10 cellular contexts compared by ENCODE assay signal in the genomic region with DNA sequence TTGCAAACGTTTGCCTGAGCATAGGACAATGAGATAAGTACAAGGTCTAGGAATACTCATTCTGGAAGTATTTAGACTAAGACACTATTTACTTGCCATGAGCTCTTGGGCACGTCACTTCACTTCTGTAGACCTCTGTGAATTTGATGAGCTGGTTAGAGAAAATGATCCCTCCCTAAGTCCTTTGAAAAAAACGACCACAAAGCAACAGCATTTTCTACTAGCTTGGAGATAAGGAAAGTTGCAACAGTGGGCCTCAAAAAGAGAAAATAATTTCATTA. TPM values are rescaled to one million over a fixed set of nuclear protein-coding genes. Genes with fewer than 3 reads are reported as not detected.
DNase-seq lines count a peak whose midpoint lies in the region; ATAC-seq and TF ChIP-seq lines count a peak whose summit lies in the region.
"Had no signal": no experiment of that assay in that cellular context is flagged by ENCODE, and none has a peak within 500 bp of the region (broad histone marks: within the 10 kb centered on the region; RNA-seq: fewer than 3 reads in every experiment).

No MANE protein-coding gene starts in this region.

- TF ChIP-seq CTCF in mesothelial cell of epicardium (IDR thresholded peaks at IDR 0.05; ENCODE audit: unreplicated experiment) (no peak), upper lobe of right lung (IDR thresholded peaks at IDR 0.05) (no peak)

- WGBS in ectodermal cell, 2 experiments, result 0 to 51% methylated on average over 1 to 3 of the region's 3 CpGs

- peaks cover 5% of the 10 kb centered on the region for H3K4me1 Mint-ChIP-seq in T-helper 2 cell treated with Interferon-gamma antibody and Interleukin-4, amounts not matched to agents 5 μg/mL and 100 μg/mL, for 36 hours (ENCODE audit: low read depth)
- peaks cover 44% of the 10 kb centered on the region for H3K4me1 Mint-ChIP-seq in mesothelial cell of epicardium

- H3K36me3 ChIP-seq in ectodermal cell (ENCODE audit: control insufficient read depth, insufficient read depth, low read length) (no peaks in the 10 kb centered on the region), upper lobe of right lung (no peaks in the 10 kb centered on the region)

- H3K27ac Mint-ChIP-seq in T-helper 2 cell treated with Interferon-gamma antibody and Interleukin-4, amounts not matched to agents 5 μg/mL and 100 μg/mL, for 36 hours, result no peak overlapping the region
- peak overlapping the region; percentile 90 for H3K27ac Mint-ChIP-seq in mesothelial cell of epicardium
- H3K27ac Mint-ChIP-seq: activated naive CD8-positive, alpha-beta T cell had no signal

- H3K27me3 Mint-ChIP-seq in T-helper 2 cell treated with Interferon-gamma antibody and Interleukin-4, amounts not matched to agents 5 μg/mL and 100 μg/mL, for 36 hours (ENCODE audit: low read depth), result peaks cover 24% of the 10 kb centered on the region
- H3K27me3 Mint-ChIP-seq in mesothelial cell of epicardium (ENCODE audit: low read depth), result no peaks in the 10 kb centered on the region

- no peak for ATAC-seq in upper lobe of right lung
- no peak for ATAC-seq in HG03139 (IDR thresholded peaks at IDR 0.05; ENCODE audit: unreplicated experiment)

- H3K9me3 Mint-ChIP-seq in T-helper 2 cell treated with Interferon-gamma antibody and Interleukin-4, amounts not matched to agents 5 μg/mL and 100 μg/mL, for 36 hours, result no peaks in the 10 kb centered on the region
- H3K9me3 Mint-ChIP-seq in mesothelial cell of epicardium, result peaks cover 4% of the 10 kb centered on the region

- DNase-seq in T-helper 2 cell treated with Interferon-gamma antibody and Interleukin-4, amounts not matched to agents 5 μg/mL and 100 μg/mL, for 36 hours (ENCODE audit: low spot score), result no peak
- DNase-seq in T-helper 2 cell, result no peak
- no peak for DNase-seq in mesothelial cell of epicardium (ENCODE audit: low spot score in 2 of 2, unreplicated experiment in 2 of 2)
- DNase-seq in upper lobe of right lung, result no peak
- DNase-seq in epidermal melanocyte (ENCODE audit: insufficient read length, low spot score), result no peak
- no peak for DNase-seq in stimulated activated naive CD4-positive, alpha-beta T cell (lab: John Stamatoyannopoulos, UW)
- DNase-seq: stimulated activated CD4-positive, alpha-beta T cell treated with anti-CD3 and anti-CD28 coated beads, Interleukin-12 subunit alpha, Interleukin-12 subunit beta, amount 100 ng/mL, for 4 hours had no signal

- H3K36me3 Mint-ChIP-seq in T-helper 2 cell treated with Interferon-gamma antibody and Interleukin-4, amounts not matched to agents 5 μg/mL and 100 μg/mL, for 36 hours (ENCODE audit: low read depth), result no peaks in the 10 kb centered on the region
- peaks cover 14% of the 10 kb centered on the region for H3K36me3 Mint-ChIP-seq in mesothelial cell of epicardium
- H3K36me3 Mint-ChIP-seq: activated naive CD8-positive, alpha-beta T cell had no signal

- intact Hi-C loops in upper lobe of right lung (cut with DNase I), result no loop called here

- H3K27ac ChIP-seq in ectodermal cell (ENCODE audit: insufficient read depth, low read depth, low read length, poor library complexity, severe bottlenecking) (no peak overlapping the region), upper lobe of right lung (peak overlapping the region; percentile 87)

- H3K9me3 ChIP-seq in ectodermal cell (ENCODE audit: control insufficient read depth, low read length), result no peaks in the 10 kb centered on the region
- H3K9me3 ChIP-seq in upper lobe of right lung, result no peaks in the 10 kb centered on the region

- H3K27me3 ChIP-seq in ectodermal cell (ENCODE audit: control insufficient read depth, insufficient read depth, low read length, poor library complexity, severe bottlenecking), result peaks cover 14% of the 10 kb centered on the region
- no peaks in the 10 kb centered on the region for H3K27me3 ChIP-seq in upper lobe of right lung

- H3K4me3 ChIP-seq in ectodermal cell (ENCODE audit: insufficient read depth, low read depth, low read length), result peak overlapping the region; percentile 62
- H3K4me3 ChIP-seq in upper lobe of right lung, result peak overlapping the region; percentile 64

- H3K4me3 Mint-ChIP-seq in T-helper 2 cell treated with Interferon-gamma antibody and Interleukin-4, amounts not matched to agents 5 μg/mL and 100 μg/mL, for 36 hours, result peak overlapping the region; percentile 77
- peak overlapping the region; percentile 92 for H3K4me3 Mint-ChIP-seq in mesothelial cell of epicardium
- H3K4me3 Mint-ChIP-seq: activated naive CD8-positive, alpha-beta T cell had no signal

- H3K4me1 ChIP-seq in ectodermal cell (ENCODE audit: control insufficient read depth, insufficient read depth, low read length) (no peaks in the 10 kb centered on the region), upper lobe of right lung (no peaks in the 10 kb centered on the region)

RNA-seq across cellular contexts. Expression of a gene that starts 1.9 kb away (rescaled TPM):
- polyA plus RNA-seq in ectodermal cell (2013, experiment 1 of 4), result 0.98 TPM
- polyA plus RNA-seq in ectodermal cell (2013, experiment 2 of 4), result 0.53 TPM
- polyA plus RNA-seq in ectodermal cell (2013, experiment 3 of 4), result 0.85 TPM
- polyA plus RNA-seq in ectodermal cell (2013, experiment 4 of 4), result 1.0 TPM
- 31.2 to 33.9 TPM (median 32.7 TPM) in 3 replicates for total RNA-seq in mesothelial cell of epicardium
- 32.3 TPM for total RNA-seq in upper lobe of right lung
